In the genomic region with DNA sequence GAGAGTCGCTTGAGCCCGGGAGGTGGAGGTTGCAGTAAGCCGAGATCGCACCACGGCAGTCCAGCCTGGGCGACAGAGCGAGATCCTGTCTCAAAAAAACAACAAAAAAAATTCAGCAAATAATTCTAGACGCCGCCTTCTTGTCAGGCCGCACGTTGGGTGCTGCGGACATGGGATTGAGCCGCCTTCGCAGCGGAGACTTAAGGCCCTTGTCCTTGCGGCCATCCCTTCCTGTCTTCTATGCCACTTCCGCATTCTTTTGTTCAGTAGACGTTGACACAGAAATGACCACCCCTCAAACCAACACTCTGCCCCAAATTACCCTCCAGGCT, we compare ENCODE assay signal across 8 cellular contexts. TPM values are rescaled to one million over a fixed set of nuclear protein-coding genes. Genes with fewer than 3 reads are reported as not detected.
DNase-seq lines count a peak whose midpoint lies in the region; ATAC-seq lines count a peak whose summit lies in the region.

No MANE protein-coding gene starts in this region.

- no peak for DNase-seq in CD8-positive, alpha-beta memory T cell
- DNase-seq in activated naive CD8-positive, alpha-beta T cell treated with anti-CD3 and anti-CD28 coated beads for 36 hours: no peak
- DNase-seq in stimulated activated naive CD8-positive, alpha-beta T cell treated with anti-CD3 and anti-CD28 coated beads, Interleukin-15, Interleukin-2, amounts not matched to agents 100 U/mL and 50 U/mL, for 24 hours: peak; percentile 21
- no peak for DNase-seq in KG1 (lab: John Stamatoyannopoulos, UW)
- DNase-seq in anterior cingulate cortex (lab: John Stamatoyannopoulos, UW): no peak

- H3K9me3 Mint-ChIP-seq in CD8-positive, alpha-beta memory T cell: no peaks in the 10 kb centered on the region
- H3K9me3 Mint-ChIP-seq in IgD-negative memory B cell: no peaks in the 10 kb centered on the region
- peaks cover 5% of the 10 kb centered on the region for H3K9me3 Mint-ChIP-seq in activated naive CD8-positive, alpha-beta T cell treated with anti-CD3 and anti-CD28 coated beads for 36 hours

- H3K27ac Mint-ChIP-seq in CD8-positive, alpha-beta memory T cell: peak overlapping the region; percentile 85 to 97 (median 96)
- H3K27ac Mint-ChIP-seq in IgD-negative memory B cell: peak overlapping the region; percentile 90 to 96 (median 94)
- peak overlapping the region; percentile 95 for H3K27ac Mint-ChIP-seq in activated naive CD8-positive, alpha-beta T cell treated with anti-CD3 and anti-CD28 coated beads for 36 hours

- H3K4me1 ChIP-seq in CD8-positive, alpha-beta memory T cell (ENCODE audit: insufficient read depth, low read length): peaks cover 31% of the 10 kb centered on the region

- peak overlapping the region; percentile 85 for H3K4me3 ChIP-seq in CD8-positive, alpha-beta memory T cell (ENCODE audit: low read length)
- peak overlapping the region; percentile 94 for H3K4me3 ChIP-seq in iPS-18c (ENCODE audit: insufficient read depth, low read depth, low read length)

- no peaks in the 10 kb centered on the region for H3K36me3 ChIP-seq in CD8-positive, alpha-beta memory T cell (ENCODE audit: insufficient read depth, low read length)

- peaks cover 5 to 26% (median 7%) of the 10 kb centered on the region in 3 donors for H3K36me3 Mint-ChIP-seq in CD8-positive, alpha-beta memory T cell
- H3K36me3 Mint-ChIP-seq in IgD-negative memory B cell: peaks cover 6% of the 10 kb centered on the region
- peaks cover 49% of the 10 kb centered on the region for H3K36me3 Mint-ChIP-seq in activated naive CD8-positive, alpha-beta T cell treated with anti-CD3 and anti-CD28 coated beads for 36 hours

- H3K4me1 Mint-ChIP-seq in CD8-positive, alpha-beta memory T cell: peaks cover 51 to 67% (median 64%) of the 10 kb centered on the region in 3 donors
- peaks cover 44 to 61% (median 45%) of the 10 kb centered on the region in 3 donors for H3K4me1 Mint-ChIP-seq in IgD-negative memory B cell
- H3K4me1 Mint-ChIP-seq in activated naive CD8-positive, alpha-beta T cell treated with anti-CD3 and anti-CD28 coated beads for 36 hours: peaks cover 40% of the 10 kb centered on the region

- POLR2A ChIA-PET in CD8-positive, alpha-beta memory T cell (lab: Charles Lee): interaction anchor here (3.1 kb wide), 1 partner anchor 29 kb away, joined by 16 read pairs; a partner anchor contains a TSS

- H3K4me3 Mint-ChIP-seq in CD8-positive, alpha-beta memory T cell: peak overlapping the region; percentile 92 to 97 (median 95)
- peak overlapping the region; percentile 92 to 96 (median 94) for H3K4me3 Mint-ChIP-seq in IgD-negative memory B cell
- H3K4me3 Mint-ChIP-seq in activated naive CD8-positive, alpha-beta T cell treated with anti-CD3 and anti-CD28 coated beads for 36 hours: peak overlapping the region; percentile 92

- CTCF ChIA-PET in CD8-positive, alpha-beta memory T cell (lab: Charles Lee): interaction anchor here (1.0 to 2.0 kb wide), 3 partner anchors 16 to 191 kb away, joined by 3 to 6 read pairs (median 5); a partner anchor contains a TSS

- H3K27me3 ChIP-seq in CD8-positive, alpha-beta memory T cell (ENCODE audit: insufficient read depth, low read length, poor library complexity, severe bottlenecking): no peaks in the 10 kb centered on the region

- no peaks in the 10 kb centered on the region for H3K9me3 ChIP-seq in CD8-positive, alpha-beta memory T cell (ENCODE audit: low read length)
- H3K9me3 ChIP-seq in iPS-18c (ENCODE audit: control insufficient read depth, insufficient read depth, low read length): no peaks in the 10 kb centered on the region

- ATAC-seq in GM19467 (IDR thresholded peaks at IDR 0.05; ENCODE audit: unreplicated experiment): peak; percentile 22
- no peak for ATAC-seq in stimulated activated naive CD8-positive, alpha-beta T cell treated with anti-CD3 and anti-CD28 coated beads, Interleukin-15, Interleukin-2, amounts not matched to agents 100 U/mL and 50 U/mL, for 24 hours

- H3K27me3 Mint-ChIP-seq in CD8-positive, alpha-beta memory T cell: no peaks in the 10 kb centered on the region
- no peaks in the 10 kb centered on the region for H3K27me3 Mint-ChIP-seq in IgD-negative memory B cell
- no peaks in the 10 kb centered on the region for H3K27me3 Mint-ChIP-seq in activated naive CD8-positive, alpha-beta T cell treated with anti-CD3 and anti-CD28 coated beads for 36 hours

- H3K27ac ChIP-seq in CD8-positive, alpha-beta memory T cell (ENCODE audit: low read depth, low read length): peak overlapping the region; percentile 76

RNA-seq across cellular contexts. Expression of a gene that starts 15.8 kb away (rescaled TPM):
- 10 to 100 TPM; 55.1 to 60.0 TPM for total RNA-seq in CD8-positive, alpha-beta memory T cell
- polyA plus RNA-seq in CD8-positive, alpha-beta memory T cell: 77.7 TPM
- 124 TPM for polyA plus RNA-seq in IgD-negative memory B cell
- 10 to 100 TPM; 36.4 to 37.2 TPM for total RNA-seq in activated naive CD8-positive, alpha-beta T cell treated with anti-CD3 and anti-CD28 coated beads for 36 hours

RNA-seq across cellular contexts. Expression of a gene that starts 29.0 kb away (rescaled TPM):
- 100 to 1,000 TPM; 227 to 239 TPM for total RNA-seq in CD8-positive, alpha-beta memory T cell
- 86.8 TPM for polyA plus RNA-seq in CD8-positive, alpha-beta memory T cell
- polyA plus RNA-seq in IgD-negative memory B cell: 102 TPM
- 100 to 1,000 TPM; 225 TPM for total RNA-seq in activated naive CD8-positive, alpha-beta T cell treated with anti-CD3 and anti-CD28 coated beads for 36 hours
